Comparison of ENCODE assay signal across 11 cellular contexts in the genomic region with DNA sequence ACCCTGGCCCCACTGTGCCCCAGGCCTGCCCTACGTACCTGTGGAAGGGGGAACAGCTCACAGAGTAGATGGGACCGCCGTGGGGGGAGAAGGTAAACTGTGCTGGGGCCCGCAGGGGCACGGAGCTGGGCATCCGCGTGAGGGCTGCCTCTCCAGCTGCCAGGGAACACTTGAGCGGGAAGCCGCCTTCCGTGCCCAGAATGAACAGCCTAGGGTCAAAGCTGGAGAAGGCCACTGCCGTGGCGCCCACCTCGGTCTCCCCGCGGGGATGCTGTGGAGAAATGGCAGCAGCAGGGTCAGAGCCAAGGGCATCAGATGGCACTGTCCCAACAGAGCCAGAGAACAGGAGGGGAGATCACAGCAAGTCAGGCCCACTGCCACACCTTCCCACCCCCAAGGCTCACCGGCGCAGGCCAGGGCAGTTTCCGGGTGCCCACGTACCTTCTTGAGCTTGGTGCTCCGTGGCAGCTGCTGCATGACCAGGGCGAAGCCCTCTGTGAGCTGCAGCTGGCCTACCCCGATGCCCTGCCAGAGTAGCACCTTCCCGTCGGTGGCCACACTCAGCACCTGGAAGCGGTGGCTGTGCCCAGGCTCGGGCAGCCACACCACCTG. TPM values are rescaled to one million over a fixed set of nuclear protein-coding genes. Genes with fewer than 3 reads are reported as not detected.
DNase-seq lines count a peak whose midpoint lies in the region; ATAC-seq, FAIRE-seq and TF ChIP-seq lines count a peak whose summit lies in the region.
"Had no signal": no experiment of that assay in that cellular context is flagged by ENCODE, and none has a peak within 500 bp of the region (broad histone marks: within the 10 kb centered on the region; RNA-seq: fewer than 3 reads in every experiment).

No MANE protein-coding gene starts in this region.

- no peaks in the 10 kb centered on the region for H3K4me1 ChIP-seq in H9 (ENCODE audit: insufficient read depth, low read length)
- H3K4me1 ChIP-seq in K562 (replicated peaks in 1 of 2; ENCODE audit: control insufficient read depth in 2 of 2, insufficient read depth in 2 of 2, low read length in 2 of 2), result peaks cover 0 to 30% of the 10 kb centered on the region in 2 experiments; a peak in 2 of 5 replicates
- H3K4me1 ChIP-seq in small intestine (ENCODE audit: control insufficient read depth in 2 of 2, insufficient read depth in 1 of 2, low read depth in 1 of 2, low read length in 1 of 2), result peaks cover 0 to 5% of the 10 kb centered on the region in 2 donors

- H3K27ac ChIP-seq in H9 (ENCODE audit: insufficient read length, low read depth, low read length) (no peak overlapping the region), K562 (ENCODE audit: extremely low read depth, low read depth, low read length) (no peak overlapping the region), layer of hippocampus (ENCODE audit: low read depth, low read length) (peak overlapping the region; percentile 77), small intestine (ENCODE audit: low read depth in 1 of 2, low read length in 1 of 2) (peak overlapping the region; percentile 83 to 98)

- TF ChIP-seq EP300 in K562 (IDR thresholded peaks at IDR 0.05; ENCODE audit: low read length), result no peak

- no peaks in the 10 kb centered on the region for H3K27me3 ChIP-seq in H9 (ENCODE audit: insufficient read depth, low read length)
- H3K27me3 ChIP-seq in K562 (ENCODE audit: control insufficient read depth in 2 of 2, insufficient read depth in 2 of 2, low read length in 2 of 2), result no peaks in the 10 kb centered on the region
- no peaks in the 10 kb centered on the region for H3K27me3 ChIP-seq in layer of hippocampus (ENCODE audit: control insufficient read depth, insufficient read depth, low read length)
- H3K27me3 ChIP-seq in small intestine (ENCODE audit: control insufficient read depth in 2 of 2, insufficient read depth in 2 of 2, low read length in 2 of 2), result no peaks in the 10 kb centered on the region

- TF ChIP-seq CTCF in H9 (conservative IDR thresholded peaks at IDR 0.05) (no peak), K562 (IDR thresholded peaks at IDR 0.05 in 2 of 3, conservative IDR thresholded peaks at IDR 0.05 in 1 of 3; ENCODE audit: insufficient read depth in 2 of 3, low read depth in 1 of 3, low read length in 3 of 3) (no peak)

- no CpG with 5 or more reads among the region's 26 CpGs for WGBS in H9 (ENCODE audit: extremely low coverage, insufficient read length, low lambda C conversion rate)
- WGBS in K562 (ENCODE audit: insufficient coverage, low coverage, missing lambda C conversion rate), result 92% methylated on average over 20 of the region's 26 CpGs
- 40 to 77% (median 65%) methylated on average over 20 to 26 of the region's 26 CpGs for WGBS in small intestine, 3 donors

- H3K4me3 ChIP-seq in K562, result no peak overlapping the region
- peak overlapping the region in 1 of 2 donors; percentile 46 for H3K4me3 ChIP-seq in small intestine (ENCODE audit: low read depth in 1 of 2, low read length in 2 of 2)

- H3K79me1 ChIP-seq in H9 (ENCODE audit: insufficient read depth, low read depth, low read length, poor library complexity, severe bottlenecking), result no peaks in the 10 kb centered on the region

- H3K79me2 ChIP-seq in H9 (ENCODE audit: insufficient read depth, low read length) (no peaks in the 10 kb centered on the region), K562 (ENCODE audit: control insufficient read depth, insufficient read depth, low read length) (no peaks in the 10 kb centered on the region)

- H2AK5ac ChIP-seq in H9 (ENCODE audit: insufficient read length, low read length), result no peak overlapping the region

- no peak overlapping the region for H3T11ph ChIP-seq in H9 (ENCODE audit: low read length)

- H3K9ac ChIP-seq in H9 (ENCODE audit: extremely low read depth, insufficient read length, low read length) (no peak overlapping the region), K562 (ENCODE audit: insufficient read depth in 1 of 2, low read depth in 2 of 2, low read length in 2 of 2) (peak overlapping the region in 1 of 2 experiments; percentile 73; a peak in 1 of 4 replicates)

- no peak overlapping the region for H4K91ac ChIP-seq in H9 (ENCODE audit: insufficient read length, low read depth, low read length)

- no peak overlapping the region for H4K8ac ChIP-seq in H9 (replicated peaks; ENCODE audit: insufficient read length, low read depth, low read length)

- H2BK12ac ChIP-seq in H9 (ENCODE audit: insufficient read length, low read depth, low read length), result no peak overlapping the region

- H3K4me1 Mint-ChIP-seq in H9, result peaks cover 2 to 7% of the 10 kb centered on the region in 2 experiments; a peak in 3 of 4 replicates
- H3K4me1 Mint-ChIP-seq: activated naive CD8-positive, alpha-beta T cell treated with anti-CD3 and anti-CD28 coated beads for 36 hours; immature natural killer cell had no signal

- H4K5ac ChIP-seq in H9 (ENCODE audit: insufficient read length, low read depth, low read length), result no peak overlapping the region

- H3K56ac ChIP-seq in H9 (ENCODE audit: insufficient read length, low read depth, low read length), result no peak overlapping the region

- H2BK15ac ChIP-seq in H9 (ENCODE audit: low read depth, low read length), result no peak overlapping the region

- no peak overlapping the region for H2BK5ac ChIP-seq in H9 (ENCODE audit: insufficient read length, low read length)

- H3K4ac ChIP-seq in H9 (ENCODE audit: low read depth, low read length), result no peak overlapping the region

- H3K36me3 ChIP-seq in K562 (ENCODE audit: control insufficient read depth, insufficient read depth, low read length) (peaks cover 73% of the 10 kb centered on the region), small intestine (ENCODE audit: control insufficient read depth in 2 of 2, insufficient read depth in 2 of 2, low read length in 2 of 2) (peaks cover 8 to 19% of the 10 kb centered on the region in 2 donors)

- DNase-seq in H9, result no peak
- DNase-seq in K562 (ENCODE audit: extremely low read depth in 1 of 4, low spot score in 3 of 4), result no peak
- DNase-seq in small intestine, result no peak
- no peak for DNase-seq in GOT3 (lab: John Stamatoyannopoulos, UW)
- DNase-seq in LoVo (ENCODE audit: low spot score), result no peak
- DNase-seq in H54 (ENCODE audit: insufficient read length, low spot score), result no peak
- DNase-seq: activated CD4-positive, alpha-beta T cell treated with anti-CD3 and anti-CD28 coated beads, Interleukin-2, amount 50 U/mL, for 48 hours; activated naive CD8-positive, alpha-beta T cell treated with anti-CD3 and anti-CD28 coated beads for 36 hours; immature natural killer cell had no signal

- no peaks in the 10 kb centered on the region for H3K9me3 ChIP-seq in H9 (ENCODE audit: control insufficient read depth, low read depth, low read length)
- no peaks in the 10 kb centered on the region for H3K9me3 ChIP-seq in K562 (replicated peaks; ENCODE audit: control insufficient read depth, insufficient read depth, low read depth, low read length)
- H3K9me3 ChIP-seq in small intestine (ENCODE audit: control insufficient read depth, low read depth), result no peaks in the 10 kb centered on the region

- FAIRE-seq in K562 (lab: Jason Lieb, UNC), result no peak
- no peak for FAIRE-seq in small intestine (lab: Jason Lieb, UNC)
- FAIRE-seq in H54 (lab: Jason Lieb, UNC), result no peak

- H3K14ac ChIP-seq in H9 (ENCODE audit: insufficient read depth, low read length), result no peak overlapping the region

- no peak for TF ChIP-seq POLR2A in K562 (conservative IDR thresholded peaks at IDR 0.05)
- TF ChIP-seq POLR2A in H54 (IDR thresholded peaks at IDR 0.05; ENCODE audit: low read depth, low read length), result no peak

- CTCF ChIA-PET in K562 (lab: Yijun Ruan, JAX; ENCODE audit: low intra/inter-chr PET ratio), result interaction anchor here (0.8 kb wide), 1 partner anchor 24 kb away, joined by 4 read pairs; no protein-coding TSS in a partner anchor

- no peaks in the 10 kb centered on the region for H3K9me3 Mint-ChIP-seq in H9
- H3K9me3 Mint-ChIP-seq: activated naive CD8-positive, alpha-beta T cell treated with anti-CD3 and anti-CD28 coated beads for 36 hours; immature natural killer cell had no signal

- no peaks in the 10 kb centered on the region for H3K27me3 Mint-ChIP-seq in H9 (ENCODE audit: low read depth)
- H3K27me3 Mint-ChIP-seq: activated naive CD8-positive, alpha-beta T cell treated with anti-CD3 and anti-CD28 coated beads for 36 hours had no signal

- H3K4me2 ChIP-seq in H9 (ENCODE audit: insufficient read depth, insufficient read length, low read length), result no peak overlapping the region
- H3K4me2 ChIP-seq in K562 (ENCODE audit: insufficient read depth, low read length), result no peak overlapping the region

- no peaks in the 10 kb centered on the region for H3K9me1 ChIP-seq in K562 (ENCODE audit: control insufficient read depth, insufficient read depth, low read length)

- H4K20me1 ChIP-seq in H9 (ENCODE audit: control insufficient read depth, insufficient read depth, insufficient read length) (no peaks in the 10 kb centered on the region), K562 (replicated peaks; ENCODE audit: control insufficient read depth, insufficient read depth, low read length) (no peaks in the 10 kb centered on the region; the same call in 1 of the 2 replicates)

- H2BK120ac ChIP-seq in H9 (ENCODE audit: low read depth, low read length, poor library complexity, severe bottlenecking), result no peak overlapping the region

- no peak overlapping the region for H3K23ac ChIP-seq in H9 (ENCODE audit: insufficient read length, low read depth, low read length)

- no peak overlapping the region; a peak in 1 of 5 replicates for H3K4me3 Mint-ChIP-seq in H9
- H3K4me3 Mint-ChIP-seq: activated naive CD8-positive, alpha-beta T cell treated with anti-CD3 and anti-CD28 coated beads for 36 hours; immature natural killer cell had no signal

- POLR2A ChIA-PET in K562 (lab: Yijun Ruan, JAX), result interaction anchor here (0.6 to 2.0 kb wide), 2 partner anchors 11 to 257 kb away, joined by 3 to 7 read pairs; no protein-coding TSS in a partner anchor

- ATAC-seq in K562 (no peak), HG03039 (IDR thresholded peaks at IDR 0.05; ENCODE audit: unreplicated experiment) (no peak)

- H3K27ac Mint-ChIP-seq in H9, result peak overlapping the region in 2 of 3 experiments; percentile 47 to 86; a peak in 3 of 7 replicates

- H2BK20ac ChIP-seq in H9 (ENCODE audit: low read depth, low read length, poor library complexity, severe bottlenecking), result no peak overlapping the region

- H2AFZ ChIP-seq in H9 (ENCODE audit: low read length) (no peak overlapping the region), K562 (ENCODE audit: low read depth, low read length) (no peak overlapping the region)

- peaks cover 21 to 61% (median 53%) of the 10 kb centered on the region in 3 experiments for H3K36me3 Mint-ChIP-seq in H9 (ENCODE audit: insufficient read depth in 1 of 3, low read depth in 3 of 3)

- no peak for TF ChIP-seq RAD21 in K562 (CRISPR knock-in tag; conservative IDR thresholded peaks at IDR 0.05 in 1 of 2, IDR thresholded peaks at IDR 0.05 in 1 of 2)

- in situ Hi-C loops in K562 (cut with MboI), result no loop called here

- H3K23me2 ChIP-seq in H9 (ENCODE audit: insufficient read length, low read depth, low read length, poor library complexity, severe bottlenecking), result no peaks in the 10 kb centered on the region

- intact Hi-C loops in K562 (cut with micrococcal nuclease), result no loop called here

- no peak overlapping the region for H3K18ac ChIP-seq in H9 (ENCODE audit: insufficient read length, low read depth, low read length)

- no TSS peak for BruUV-seq in K562 (replicated peaks; lab: Mats Ljungman, UMichigan)

RNA-seq across cellular contexts. Expression of gene DYNC2I2, which starts 21.9 kb away (rescaled TPM):
- total RNA-seq in H9 (2021), result 58.6 and 62.2 TPM in 2 replicates
- total RNA-seq in K562 (2011; cell fraction: chromatin; rRNA removed; ENCODE audit: low replicate concordance), result 27.2 and 132 TPM in 2 replicates
- 174 and 202 TPM in 2 replicates for total RNA-seq in K562 (2011; cell fraction: nucleolus; rRNA removed)
- total RNA-seq in K562 (2011; cell fraction: nucleoplasm; rRNA removed), result 76.1 and 76.9 TPM in 2 replicates
- total RNA-seq in K562 (2014; rRNA removed), result 249 and 283 TPM in 2 replicates
- total RNA-seq in K562 (2014; rRNA removed; fragmentation: Illumina TruSeq; extraction: Trizol), result 16.0 and 21.6 TPM in 2 replicates
- total RNA-seq in K562 (2015; rRNA removed; fragmentation: Illumina TruSeq; extraction: Trizol), result 69.5 and 71.3 TPM in 2 replicates
- 131 and 144 TPM in 2 replicates for total RNA-seq in K562 (2021)
- 70.0 and 85.8 TPM in 2 replicates for polyA plus RNA-seq in K562 (2011; rRNA removed)
- 110 and 264 TPM in 2 replicates for polyA plus RNA-seq in K562 (2011; cell fraction: cytosol; rRNA removed)
- 270 and 451 TPM in 2 replicates for polyA plus RNA-seq in K562 (2011; cell fraction: nucleus; rRNA removed)
- 106 and 139 TPM in 2 replicates for polyA plus RNA-seq in K562 (2012)
- polyA plus RNA-seq in K562 (2014; fragmentation: Illumina TruSeq; extraction: Trizol), result 36.3 and 76.9 TPM in 2 replicates
- polyA plus RNA-seq in K562 (2014; fragmentation: Nextera tagmentation; extraction: Ambion mirVana), result 1 to 10 TPM; 1.5 to 2.3 TPM
- polyA plus RNA-seq in K562 (2014; rRNA removed), result 165 and 184 TPM in 2 replicates
- 16.9 and 31.4 TPM in 2 replicates for polyA minus RNA-seq in K562 (2011; rRNA and poly(A)+ RNA removed)
- 70.6 and 79.0 TPM in 2 replicates for polyA minus RNA-seq in K562 (2011; cell fraction: cytosol; rRNA and poly(A)+ RNA removed)
- polyA minus RNA-seq in K562 (2011; cell fraction: nucleus; rRNA and poly(A)+ RNA removed), result 78.6 and 83.6 TPM in 2 replicates
- 100 to 1,000 TPM in 2 of 3 donors, 10 to 100 TPM in 1; 70.9 to 122 (median 114) TPM for polyA plus RNA-seq in small intestine

RNA-seq across cellular contexts. Expression of gene SET, which starts 54.3 kb away (rescaled TPM):
- total RNA-seq in H9 (2021) (1,148 and 1,158 TPM in 2 replicates), K562 (2014; rRNA removed) (887 and 1,071 TPM in 2 replicates), K562 (2014; rRNA removed; fragmentation: Illumina TruSeq; extraction: Trizol) (1,328 and 1,534 TPM in 2 replicates), K562 (2015; rRNA removed; fragmentation: Illumina TruSeq; extraction: Trizol) (1,335 and 1,447 TPM in 2 replicates), K562 (2021) (840 and 907 TPM in 2 replicates)
- 148 and 241 TPM in 2 replicates for total RNA-seq in K562 (2011; cell fraction: chromatin; rRNA removed; ENCODE audit: low replicate concordance)
- total RNA-seq in K562 (2011; cell fraction: nucleolus; rRNA removed), result 111 and 117 TPM in 2 replicates
- total RNA-seq in K562 (2011; cell fraction: nucleoplasm; rRNA removed), result 183 and 259 TPM in 2 replicates
- polyA plus RNA-seq in K562 (2011; rRNA removed) (308 and 520 TPM in 2 replicates), K562 (2014; fragmentation: Illumina TruSeq; extraction: Trizol) (886 and 1,006 TPM in 2 replicates), K562 (2014; fragmentation: Nextera tagmentation; extraction: Ambion mirVana) (100 to 1,000 TPM; 404 to 534 TPM), K562 (2014; rRNA removed) (609 and 622 TPM in 2 replicates), small intestine (100 to 1,000 TPM in 1 of 3 donors, 10 to 100 TPM in 2; 55.2 to 187 (median 83.8) TPM)
- polyA plus RNA-seq in K562 (2011; cell fraction: cytosol; rRNA removed), result 84.3 and 133 TPM in 2 replicates
- polyA plus RNA-seq in K562 (2011; cell fraction: nucleus; rRNA removed), result 138 and 148 TPM in 2 replicates
- 556 and 791 TPM in 2 replicates for polyA plus RNA-seq in K562 (2012)
- polyA minus RNA-seq in K562 (2011; rRNA and poly(A)+ RNA removed), result 1,021 and 1,119 TPM in 2 replicates
- polyA minus RNA-seq in K562 (2011; cell fraction: cytosol; rRNA and poly(A)+ RNA removed), result 256 and 383 TPM in 2 replicates
- 100 and 155 TPM in 2 replicates for polyA minus RNA-seq in K562 (2011; cell fraction: nucleus; rRNA and poly(A)+ RNA removed)

Comparison
In these comparisons a context has a peak if more than half of its experiments do, and no peak if none do; other contexts are left out.
1. H3K27ac ChIP-seq: peak in layer of hippocampus (single experiment) and small intestine (2 of 2); none in H9 (single experiment) and K562 (single experiment).